1 cellular context compared by ENCODE assay signal in the genomic region with DNA sequence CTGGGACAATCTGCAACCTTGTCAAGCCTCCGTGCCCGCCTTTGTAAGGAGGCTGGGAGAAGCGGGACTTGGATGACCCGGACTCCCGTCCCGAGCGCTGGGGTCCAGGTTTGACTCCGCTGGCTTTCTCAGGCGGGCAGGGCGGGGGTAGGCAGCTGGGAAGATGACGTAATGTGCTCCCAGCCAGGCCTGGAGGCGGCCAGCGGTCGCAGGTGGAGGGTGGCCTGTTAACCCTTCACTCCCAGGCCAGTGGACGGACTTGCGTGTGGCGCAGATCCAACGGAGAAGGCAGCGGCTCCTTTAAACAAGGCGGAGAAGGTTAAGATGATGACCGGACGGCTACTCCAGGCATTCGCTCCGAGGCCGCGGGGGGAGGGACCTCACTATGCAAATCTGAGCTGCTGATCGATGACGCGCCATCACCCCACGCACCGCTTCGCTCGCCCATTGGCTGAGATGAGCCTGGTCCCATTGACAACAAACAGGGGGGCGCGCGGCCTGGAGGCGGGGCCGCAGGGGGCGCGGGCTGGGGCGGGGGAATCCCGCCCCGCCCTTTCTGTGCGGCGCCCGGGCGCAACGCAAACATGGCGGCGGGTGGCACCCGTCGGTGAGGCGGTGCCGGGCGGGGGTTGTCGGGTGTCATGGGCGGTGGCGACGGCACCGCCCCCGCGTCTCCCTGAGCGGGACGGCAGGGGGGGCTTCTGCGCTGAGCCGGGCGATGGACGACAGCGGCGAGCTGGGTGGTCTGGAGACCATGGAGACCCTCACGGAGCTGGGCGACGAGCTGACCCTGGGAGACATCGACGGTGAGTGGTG.
TF ChIP-seq lines count a peak whose summit lies in the region.

A gene (plus strand): TSS at position 553 of the 816 bp plus-strand sequence. CDS start 166 bp downstream, at position 719.

TF ChIP-seq in HepG2, 621 proteins besides CTCF, POLR2A, EP300 and RAD21 (continued from another document and continues in another):
- TF ChIP-seq, protein P1, sequence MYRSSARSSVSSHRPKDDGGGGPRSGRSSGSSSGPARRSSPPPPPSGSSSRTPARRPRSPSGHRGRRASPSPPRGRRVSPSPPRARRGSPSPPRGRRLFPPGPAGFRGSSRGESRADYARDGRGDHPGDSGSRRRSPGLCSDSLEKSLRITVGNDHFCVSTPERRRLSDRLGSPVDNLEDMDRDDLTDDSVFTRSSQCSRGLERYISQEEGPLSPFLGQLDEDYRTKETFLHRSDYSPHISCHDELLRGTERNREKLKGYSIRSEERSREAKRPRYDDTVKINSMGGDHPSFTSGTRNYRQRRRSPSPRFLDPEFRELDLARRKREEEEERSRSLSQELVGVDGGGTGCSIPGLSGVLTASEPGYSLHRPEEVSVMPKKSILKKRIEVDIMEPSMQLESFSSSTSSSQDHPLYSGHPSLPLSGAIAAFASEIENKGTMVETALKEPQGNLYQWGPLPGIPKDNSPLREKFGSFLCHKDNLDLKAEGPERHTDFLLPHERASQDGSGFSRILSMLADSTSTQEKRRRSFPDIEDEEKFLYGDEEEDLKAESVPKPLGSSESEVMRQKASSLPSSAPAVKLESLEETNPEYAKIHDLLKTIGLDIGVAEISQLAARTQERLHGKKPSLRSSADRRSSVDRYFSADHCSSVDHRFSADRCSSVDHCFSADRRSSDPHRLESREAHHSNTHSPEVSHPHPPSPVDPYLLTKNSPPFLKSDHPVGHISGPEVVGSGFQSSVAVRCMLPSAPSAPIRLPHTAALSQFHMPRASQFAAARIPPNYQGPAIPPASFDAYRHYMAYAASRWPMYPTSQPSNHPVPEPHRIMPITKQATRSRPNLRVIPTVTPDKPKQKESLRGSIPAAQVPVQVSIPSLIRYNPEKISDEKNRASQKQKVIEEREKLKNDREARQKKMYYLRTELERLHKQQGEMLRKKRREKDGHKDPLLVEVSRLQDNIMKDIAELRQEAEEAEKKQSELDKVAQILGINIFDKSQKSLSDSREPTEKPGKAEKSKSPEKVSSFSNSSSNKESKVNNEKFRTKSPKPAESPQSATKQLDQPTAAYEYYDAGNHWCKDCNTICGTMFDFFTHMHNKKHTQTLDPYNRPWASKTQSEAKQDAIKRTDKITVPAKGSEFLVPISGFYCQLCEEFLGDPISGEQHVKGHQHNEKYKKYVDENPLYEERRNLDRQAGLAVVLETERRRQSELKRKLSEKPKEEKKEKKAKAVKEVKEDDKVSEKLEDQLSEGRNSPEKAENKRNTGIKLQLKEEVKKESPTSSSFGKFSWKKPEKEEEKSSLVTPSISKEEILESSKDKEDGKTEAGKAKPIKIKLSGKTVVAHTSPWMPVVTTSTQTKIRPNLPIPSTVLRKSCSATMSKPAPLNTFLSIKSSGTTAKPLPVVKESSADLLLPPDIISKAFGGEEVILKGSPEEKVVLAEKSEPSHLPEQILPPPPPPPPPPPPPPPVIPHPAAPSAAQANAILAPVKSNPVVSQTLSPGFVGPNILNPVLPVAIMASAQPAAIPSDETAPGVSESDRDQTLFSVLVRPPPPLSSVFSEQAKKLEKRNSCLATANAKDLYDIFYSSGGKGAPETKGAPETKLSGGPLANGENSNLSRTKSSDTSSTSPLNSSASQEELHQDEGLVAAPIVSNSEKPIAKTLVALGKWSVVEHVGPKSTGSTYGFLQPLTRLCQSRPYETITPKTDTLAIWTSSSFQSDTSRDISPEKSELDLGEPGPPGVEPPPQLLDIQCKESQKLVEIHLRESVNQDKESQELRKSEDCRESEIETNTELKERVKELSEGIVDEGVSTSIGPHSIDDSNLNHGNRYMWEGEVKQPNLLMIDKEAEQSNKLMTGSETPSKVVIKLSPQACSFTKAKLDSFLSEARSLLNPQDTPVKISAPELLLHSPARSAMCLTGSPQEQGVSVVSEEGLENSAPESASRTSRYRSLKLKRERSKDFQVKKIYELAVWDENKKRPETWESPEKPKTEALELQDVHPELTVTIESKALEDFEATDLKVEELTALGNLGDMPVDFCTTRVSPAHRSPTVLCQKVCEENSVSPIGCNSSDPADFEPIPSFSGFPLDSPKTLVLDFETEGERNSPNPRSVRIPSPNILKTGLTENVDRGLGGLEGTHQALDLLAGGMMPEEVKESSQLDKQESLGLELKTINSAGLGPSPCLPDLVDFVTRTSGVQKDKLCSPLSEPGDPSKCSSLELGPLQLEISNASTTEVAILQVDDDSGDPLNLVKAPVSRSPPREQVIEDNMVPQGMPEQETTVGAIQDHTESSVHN (CRISPR knock-in tag; IDR thresholded peaks at IDR 0.05), result 0 out of 2 replicates have a peak, but pooled peaks have one; percentile 59
- TF ChIP-seq, protein P2, sequence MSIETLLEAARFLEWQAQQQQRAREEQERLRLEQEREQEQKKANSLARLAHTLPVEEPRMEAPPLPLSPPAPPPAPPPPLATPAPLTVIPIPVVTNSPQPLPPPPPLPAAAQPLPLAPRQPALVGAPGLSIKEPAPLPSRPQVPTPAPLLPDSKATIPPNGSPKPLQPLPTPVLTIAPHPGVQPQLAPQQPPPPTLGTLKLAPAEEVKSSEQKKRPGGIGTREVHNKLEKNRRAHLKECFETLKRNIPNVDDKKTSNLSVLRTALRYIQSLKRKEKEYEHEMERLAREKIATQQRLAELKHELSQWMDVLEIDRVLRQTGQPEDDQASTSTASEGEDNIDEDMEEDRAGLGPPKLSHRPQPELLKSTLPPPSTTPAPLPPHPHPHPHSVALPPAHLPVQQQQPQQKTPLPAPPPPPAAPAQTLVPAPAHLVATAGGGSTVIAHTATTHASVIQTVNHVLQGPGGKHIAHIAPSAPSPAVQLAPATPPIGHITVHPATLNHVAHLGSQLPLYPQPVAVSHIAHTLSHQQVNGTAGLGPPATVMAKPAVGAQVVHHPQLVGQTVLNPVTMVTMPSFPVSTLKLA (IDR thresholded peaks at IDR 0.05), result peak; percentile 54
- TF ChIP-seq TSC22D2 (CRISPR knock-in tag; IDR thresholded peaks at IDR 0.05; ENCODE audit: borderline replicate concordance) (no peak), HOXA9 (CRISPR knock-in tag; IDR thresholded peaks at IDR 0.05; ENCODE audit: borderline replicate concordance) (no peak), LCORL (IDR thresholded peaks at IDR 0.05) (no peak), LCORL (CRISPR knock-in tag; IDR thresholded peaks at IDR 0.05) (peak; percentile 89), PAX8 (CRISPR knock-in tag; IDR thresholded peaks at IDR 0.05; ENCODE audit: borderline replicate concordance) (no peak), REXO4 (CRISPR knock-in tag; IDR thresholded peaks at IDR 0.05; ENCODE audit: borderline replicate concordance) (no peak), NFE2L2 (IDR thresholded peaks at IDR 0.05; ENCODE audit: low read length) (no peak), ZNF543 (CRISPR knock-in tag; IDR thresholded peaks at IDR 0.05) (peak; percentile 79), ZSCAN29 (CRISPR knock-in tag; conservative IDR thresholded peaks at IDR 0.05) (no peak), GTF2F1 (IDR thresholded peaks at IDR 0.05; ENCODE audit: low read length) (0 out of 2 replicates have a peak, but pooled peaks have one; percentile 58), ZNF12 (CRISPR knock-in tag; IDR thresholded peaks at IDR 0.05) (peak; percentile 43; the same call in 1 of the 2 replicates), EZH2 (conservative IDR thresholded peaks at IDR 0.05; ENCODE audit: low read depth, low read length) (no peak), IKZF4 (CRISPR knock-in tag; IDR thresholded peaks at IDR 0.05; ENCODE audit: borderline replicate concordance, low read depth, not compliant biosample characterization) (no peak), ZFP41 (CRISPR knock-in tag; IDR thresholded peaks at IDR 0.05; ENCODE audit: borderline replicate concordance) (no peak), NFIB (CRISPR knock-in tag; IDR thresholded peaks at IDR 0.05; ENCODE audit: borderline replicate concordance) (no peak), RBM22 (optimal IDR thresholded peaks at IDR 0.05; ENCODE audit: low read length) (no peak), ARNTL (CRISPR knock-in tag; IDR thresholded peaks at IDR 0.05) (peak; percentile 79), HOXA7 (CRISPR knock-in tag; IDR thresholded peaks at IDR 0.05) (no peak), ZNF776 (CRISPR knock-in tag; IDR thresholded peaks at IDR 0.05) (no peak), NRL (CRISPR knock-in tag; IDR thresholded peaks at IDR 0.05; ENCODE audit: borderline replicate concordance) (peak; percentile 57; the same call in 1 of the 2 replicates), PRPF4 (IDR thresholded peaks at IDR 0.05; ENCODE audit: low read depth, low read length, poor library complexity, severe bottlenecking) (no peak), CBX5 (CRISPR knock-in tag; IDR thresholded peaks at IDR 0.05; ENCODE audit: borderline replicate concordance) (no peak; the same call in 1 of the 2 replicates), SP2 (CRISPR knock-in tag; IDR thresholded peaks at IDR 0.05) (peak; percentile 81), ZNF660 (CRISPR knock-in tag; IDR thresholded peaks at IDR 0.05; ENCODE audit: borderline replicate concordance, low read depth) (no peak)
- TF ChIP-seq, protein P3, sequence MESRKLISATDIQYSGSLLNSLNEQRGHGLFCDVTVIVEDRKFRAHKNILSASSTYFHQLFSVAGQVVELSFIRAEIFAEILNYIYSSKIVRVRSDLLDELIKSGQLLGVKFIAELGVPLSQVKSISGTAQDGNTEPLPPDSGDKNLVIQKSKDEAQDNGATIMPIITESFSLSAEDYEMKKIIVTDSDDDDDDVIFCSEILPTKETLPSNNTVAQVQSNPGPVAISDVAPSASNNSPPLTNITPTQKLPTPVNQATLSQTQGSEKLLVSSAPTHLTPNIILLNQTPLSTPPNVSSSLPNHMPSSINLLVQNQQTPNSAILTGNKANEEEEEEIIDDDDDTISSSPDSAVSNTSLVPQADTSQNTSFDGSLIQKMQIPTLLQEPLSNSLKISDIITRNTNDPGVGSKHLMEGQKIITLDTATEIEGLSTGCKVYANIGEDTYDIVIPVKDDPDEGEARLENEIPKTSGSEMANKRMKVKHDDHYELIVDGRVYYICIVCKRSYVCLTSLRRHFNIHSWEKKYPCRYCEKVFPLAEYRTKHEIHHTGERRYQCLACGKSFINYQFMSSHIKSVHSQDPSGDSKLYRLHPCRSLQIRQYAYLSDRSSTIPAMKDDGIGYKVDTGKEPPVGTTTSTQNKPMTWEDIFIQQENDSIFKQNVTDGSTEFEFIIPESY (CRISPR knock-in tag; IDR thresholded peaks at IDR 0.05), result peak; percentile 39; the same call in 1 of the 2 replicates
- TF ChIP-seq, protein P4, sequence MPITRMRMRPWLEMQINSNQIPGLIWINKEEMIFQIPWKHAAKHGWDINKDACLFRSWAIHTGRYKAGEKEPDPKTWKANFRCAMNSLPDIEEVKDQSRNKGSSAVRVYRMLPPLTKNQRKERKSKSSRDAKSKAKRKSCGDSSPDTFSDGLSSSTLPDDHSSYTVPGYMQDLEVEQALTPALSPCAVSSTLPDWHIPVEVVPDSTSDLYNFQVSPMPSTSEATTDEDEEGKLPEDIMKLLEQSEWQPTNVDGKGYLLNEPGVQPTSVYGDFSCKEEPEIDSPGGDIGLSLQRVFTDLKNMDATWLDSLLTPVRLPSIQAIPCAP (CRISPR knock-in tag; IDR thresholded peaks at IDR 0.05; ENCODE audit: low read depth), result no peak
- TF ChIP-seq, protein P5, sequence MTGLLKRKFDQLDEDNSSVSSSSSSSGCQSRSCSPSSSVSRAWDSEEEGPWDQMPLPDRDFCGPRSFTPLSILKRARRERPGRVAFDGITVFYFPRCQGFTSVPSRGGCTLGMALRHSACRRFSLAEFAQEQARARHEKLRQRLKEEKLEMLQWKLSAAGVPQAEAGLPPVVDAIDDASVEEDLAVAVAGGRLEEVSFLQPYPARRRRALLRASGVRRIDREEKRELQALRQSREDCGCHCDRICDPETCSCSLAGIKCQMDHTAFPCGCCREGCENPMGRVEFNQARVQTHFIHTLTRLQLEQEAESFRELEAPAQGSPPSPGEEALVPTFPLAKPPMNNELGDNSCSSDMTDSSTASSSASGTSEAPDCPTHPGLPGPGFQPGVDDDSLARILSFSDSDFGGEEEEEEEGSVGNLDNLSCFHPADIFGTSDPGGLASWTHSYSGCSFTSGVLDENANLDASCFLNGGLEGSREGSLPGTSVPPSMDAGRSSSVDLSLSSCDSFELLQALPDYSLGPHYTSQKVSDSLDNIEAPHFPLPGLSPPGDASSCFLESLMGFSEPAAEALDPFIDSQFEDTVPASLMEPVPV (CRISPR knock-in tag; IDR thresholded peaks at IDR 0.05), result peak; percentile 92
- TF ChIP-seq, protein P6, sequence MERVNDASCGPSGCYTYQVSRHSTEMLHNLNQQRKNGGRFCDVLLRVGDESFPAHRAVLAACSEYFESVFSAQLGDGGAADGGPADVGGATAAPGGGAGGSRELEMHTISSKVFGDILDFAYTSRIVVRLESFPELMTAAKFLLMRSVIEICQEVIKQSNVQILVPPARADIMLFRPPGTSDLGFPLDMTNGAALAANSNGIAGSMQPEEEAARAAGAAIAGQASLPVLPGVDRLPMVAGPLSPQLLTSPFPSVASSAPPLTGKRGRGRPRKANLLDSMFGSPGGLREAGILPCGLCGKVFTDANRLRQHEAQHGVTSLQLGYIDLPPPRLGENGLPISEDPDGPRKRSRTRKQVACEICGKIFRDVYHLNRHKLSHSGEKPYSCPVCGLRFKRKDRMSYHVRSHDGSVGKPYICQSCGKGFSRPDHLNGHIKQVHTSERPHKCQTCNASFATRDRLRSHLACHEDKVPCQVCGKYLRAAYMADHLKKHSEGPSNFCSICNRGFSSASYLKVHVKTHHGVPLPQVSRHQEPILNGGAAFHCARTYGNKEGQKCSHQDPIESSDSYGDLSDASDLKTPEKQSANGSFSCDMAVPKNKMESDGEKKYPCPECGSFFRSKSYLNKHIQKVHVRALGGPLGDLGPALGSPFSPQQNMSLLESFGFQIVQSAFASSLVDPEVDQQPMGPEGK (CRISPR knock-in tag; IDR thresholded peaks at IDR 0.05), result peak; percentile 77
- TF ChIP-seq, protein P7, sequence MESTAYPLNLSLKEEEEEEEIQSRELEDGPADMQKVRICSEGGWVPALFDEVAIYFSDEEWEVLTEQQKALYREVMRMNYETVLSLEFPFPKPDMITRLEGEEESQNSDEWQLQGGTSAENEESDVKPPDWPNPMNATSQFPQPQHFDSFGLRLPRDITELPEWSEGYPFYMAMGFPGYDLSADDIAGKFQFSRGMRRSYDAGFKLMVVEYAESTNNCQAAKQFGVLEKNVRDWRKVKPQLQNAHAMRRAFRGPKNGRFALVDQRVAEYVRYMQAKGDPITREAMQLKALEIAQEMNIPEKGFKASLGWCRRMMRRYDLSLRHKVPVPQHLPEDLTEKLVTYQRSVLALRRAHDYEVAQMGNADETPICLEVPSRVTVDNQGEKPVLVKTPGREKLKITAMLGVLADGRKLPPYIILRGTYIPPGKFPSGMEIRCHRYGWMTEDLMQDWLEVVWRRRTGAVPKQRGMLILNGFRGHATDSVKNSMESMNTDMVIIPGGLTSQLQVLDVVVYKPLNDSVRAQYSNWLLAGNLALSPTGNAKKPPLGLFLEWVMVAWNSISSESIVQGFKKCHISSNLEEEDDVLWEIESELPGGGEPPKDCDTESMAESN (CRISPR knock-in tag; conservative IDR thresholded peaks at IDR 0.05), result peak; percentile 66
- TF ChIP-seq, protein P8, sequence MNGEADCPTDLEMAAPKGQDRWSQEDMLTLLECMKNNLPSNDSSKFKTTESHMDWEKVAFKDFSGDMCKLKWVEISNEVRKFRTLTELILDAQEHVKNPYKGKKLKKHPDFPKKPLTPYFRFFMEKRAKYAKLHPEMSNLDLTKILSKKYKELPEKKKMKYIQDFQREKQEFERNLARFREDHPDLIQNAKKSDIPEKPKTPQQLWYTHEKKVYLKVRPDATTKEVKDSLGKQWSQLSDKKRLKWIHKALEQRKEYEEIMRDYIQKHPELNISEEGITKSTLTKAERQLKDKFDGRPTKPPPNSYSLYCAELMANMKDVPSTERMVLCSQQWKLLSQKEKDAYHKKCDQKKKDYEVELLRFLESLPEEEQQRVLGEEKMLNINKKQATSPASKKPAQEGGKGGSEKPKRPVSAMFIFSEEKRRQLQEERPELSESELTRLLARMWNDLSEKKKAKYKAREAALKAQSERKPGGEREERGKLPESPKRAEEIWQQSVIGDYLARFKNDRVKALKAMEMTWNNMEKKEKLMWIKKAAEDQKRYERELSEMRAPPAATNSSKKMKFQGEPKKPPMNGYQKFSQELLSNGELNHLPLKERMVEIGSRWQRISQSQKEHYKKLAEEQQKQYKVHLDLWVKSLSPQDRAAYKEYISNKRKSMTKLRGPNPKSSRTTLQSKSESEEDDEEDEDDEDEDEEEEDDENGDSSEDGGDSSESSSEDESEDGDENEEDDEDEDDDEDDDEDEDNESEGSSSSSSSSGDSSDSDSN (CRISPR knock-in tag; IDR thresholded peaks at IDR 0.05), result peak; percentile 74
